ENCODE assay signal across 8 cellular contexts in genomic region chr9:120875954-120876841, GRCh38. TPM values are rescaled to one million over a fixed set of nuclear protein-coding genes. Genes with fewer than 3 reads are reported as not detected.
DNase-seq lines count a peak whose midpoint lies in the region; ATAC-seq, FAIRE-seq and TF ChIP-seq lines count a peak whose summit lies in the region.

No MANE protein-coding gene starts in this region.

- peak; percentile 49 for ATAC-seq in thoracic aorta (ENCODE audit: insufficient number of reproducible peaks, low FRiP score, low read depth)

- CTCF ChIA-PET in activated naive CD4-positive, alpha-beta T cell treated with anti-CD3 and anti-CD28 coated beads, Interleukin-2, amount 10 ng/mL, durations not matched to agents 7 days and 5 days (lab: Charles Lee): interaction anchor here (1.5 to 11.3 kb wide), 3 partner anchors 20 to 61 kb away, joined by 4 to 83 read pairs (median 6); no protein-coding TSS in a partner anchor

- peak overlapping the region; percentile 50 for H3K4me3 ChIP-seq in SJSA1
- peak overlapping the region; percentile 79 for H3K4me3 ChIP-seq in osteoblast (ENCODE audit: insufficient read depth, low read length)
- peak overlapping the region; percentile 95 for H3K4me3 ChIP-seq in thoracic aorta

- H3K27ac ChIP-seq in SJSA1: peak overlapping the region; percentile 97
- H3K27ac ChIP-seq in osteoblast (ENCODE audit: low read depth, low read length): peak overlapping the region; percentile 46
- H3K27ac ChIP-seq in thoracic aorta: peak overlapping the region; percentile 99 to 100

- no peaks in the 10 kb centered on the region for H4K20me1 ChIP-seq in osteoblast (ENCODE audit: insufficient read depth, low read length)

- no peaks in the 10 kb centered on the region for H3K9me3 Mint-ChIP-seq in activated naive CD4-positive, alpha-beta T cell treated with anti-CD3 and anti-CD28 coated beads, Interleukin-2, amount 10 ng/mL, durations not matched to agents 7 days and 5 days

- H3K4me2 ChIP-seq in osteoblast (ENCODE audit: insufficient read depth, low read length): peak overlapping the region; percentile 87

- H3K36me3 ChIP-seq in SJSA1: peaks cover 53% of the 10 kb centered on the region
- H3K36me3 ChIP-seq in osteoblast (ENCODE audit: insufficient read depth, low read length): peaks cover 18% of the 10 kb centered on the region
- peaks cover 17% of the 10 kb centered on the region for H3K36me3 ChIP-seq in thoracic aorta

- no peaks in the 10 kb centered on the region for H3K27me3 Mint-ChIP-seq in activated naive CD4-positive, alpha-beta T cell treated with anti-CD3 and anti-CD28 coated beads, Interleukin-2, amount 10 ng/mL, durations not matched to agents 7 days and 5 days

- TF ChIP-seq POLR2A in H54 (IDR thresholded peaks at IDR 0.05; ENCODE audit: low read depth, low read length): peak; percentile 49; the same call in 1 of the 2 replicates

- H3K9me3 ChIP-seq in SJSA1 (replicated peaks) (no peaks in the 10 kb centered on the region), osteoblast (ENCODE audit: low read depth, low read length) (no peaks in the 10 kb centered on the region), thoracic aorta (no peaks in the 10 kb centered on the region)

- H3K27me3 ChIP-seq in SJSA1 (replicated peaks) (no peaks in the 10 kb centered on the region), osteoblast (ENCODE audit: insufficient read depth, low read length) (no peaks in the 10 kb centered on the region), thoracic aorta (replicated peaks; ENCODE audit: insufficient read depth) (no peaks in the 10 kb centered on the region)

- peak overlapping the region; percentile 95 for H3K27ac Mint-ChIP-seq in activated naive CD4-positive, alpha-beta T cell treated with anti-CD3 and anti-CD28 coated beads, Interleukin-2, amount 10 ng/mL, durations not matched to agents 7 days and 5 days

- H2AFZ ChIP-seq in osteoblast (ENCODE audit: low read length): peak overlapping the region; percentile 77

- no peak for FAIRE-seq in H54 (lab: Jason Lieb, UNC)

- peaks cover 81% of the 10 kb centered on the region for H3K4me1 Mint-ChIP-seq in activated naive CD4-positive, alpha-beta T cell treated with anti-CD3 and anti-CD28 coated beads, Interleukin-2, amount 10 ng/mL, durations not matched to agents 7 days and 5 days

- no peaks in the 10 kb centered on the region for H3K79me2 ChIP-seq in osteoblast (ENCODE audit: insufficient read depth, low read length)

- peak overlapping the region; percentile 80 for H3K4me3 Mint-ChIP-seq in activated naive CD4-positive, alpha-beta T cell treated with anti-CD3 and anti-CD28 coated beads, Interleukin-2, amount 10 ng/mL, durations not matched to agents 7 days and 5 days

- TF ChIP-seq CTCF in osteoblast (IDR thresholded peaks at IDR 0.05; ENCODE audit: extremely low read depth, low read depth, low read length) (no peak), thoracic aorta (IDR thresholded peaks at IDR 0.05) (no peak)

- H3K4me1 ChIP-seq in SJSA1 (replicated peaks) (peaks cover 34% of the 10 kb centered on the region), osteoblast (ENCODE audit: insufficient read depth, low read length) (peaks cover 12% of the 10 kb centered on the region), thoracic aorta (ENCODE audit: control insufficient read depth in 1 of 2, low read depth in 2 of 2) (peaks cover 3 to 24% of the 10 kb centered on the region in 2 donors)

- peak; percentile 88 for DNase-seq in G401 (ENCODE audit: low spot score)
- DNase-seq in H54 (ENCODE audit: insufficient read length, low spot score): peak; percentile 100
- peak; percentile 79 for DNase-seq in LoVo (ENCODE audit: low spot score)
- DNase-seq in SJSA1 (ENCODE audit: low read depth in 1 of 2, low spot score in 2 of 2): peak; percentile 92 to 95
- DNase-seq in activated naive CD4-positive, alpha-beta T cell treated with anti-CD3 and anti-CD28 coated beads, Interleukin-2, amount 10 ng/mL, durations not matched to agents 7 days and 5 days: peak; percentile 94
- peak; percentile 95 for DNase-seq in glomerular visceral epithelial cell (ENCODE audit: extremely low spot score)
- DNase-seq in osteoblast (ENCODE audit: insufficient read length, low spot score, missing footprints): peak; percentile 99
- peak; percentile 70 for DNase-seq in thoracic aorta (ENCODE audit: low spot score)

- in situ Hi-C loops in G401 (cut with HindIII; ENCODE audit: low sequenced_read_pairs): no loop called here

- H3K36me3 Mint-ChIP-seq in activated naive CD4-positive, alpha-beta T cell treated with anti-CD3 and anti-CD28 coated beads, Interleukin-2, amount 10 ng/mL, durations not matched to agents 7 days and 5 days: peaks cover 65% of the 10 kb centered on the region

RNA-seq across cellular contexts. Expression of gene PHF19, which starts 0.8 kb away (rescaled TPM):
- total RNA-seq in G401 (2014; rRNA removed; shearing (Covaris generic)): 60.2 and 66.5 TPM in 2 replicates
- total RNA-seq in SJSA1 (2014; rRNA removed; shearing (Covaris generic)): 68.3 and 69.6 TPM in 2 replicates
- total RNA-seq in osteoblast (13.8 and 16.6 TPM in 2 replicates), thoracic aorta (10 to 100 TPM; 47.9 to 81.7 TPM)

RNA-seq across cellular contexts. Expression of gene PSMD5, which starts 33.5 kb away (rescaled TPM):
- total RNA-seq in G401 (2014; rRNA removed; shearing (Covaris generic)): 21.5 and 27.9 TPM in 2 replicates
- 17.1 and 30.3 TPM in 2 replicates for total RNA-seq in SJSA1 (2014; rRNA removed; shearing (Covaris generic))
- 32.6 and 34.2 TPM in 2 replicates for total RNA-seq in osteoblast
- 10 to 100 TPM; 19.4 to 55.7 TPM for total RNA-seq in thoracic aorta

RNA-seq across cellular contexts. Expression of gene TRAF1, which starts 50.4 kb away (rescaled TPM):
- 0.49 and 0.85 TPM in 2 replicates for total RNA-seq in G401 (2014; rRNA removed; shearing (Covaris generic))
- total RNA-seq in SJSA1 (2014; rRNA removed; shearing (Covaris generic)): 0.13 and 1.7 TPM in 2 replicates
- 0.88 and 1.8 TPM in 2 replicates for total RNA-seq in osteoblast
- 10 to 100 TPM; 36.4 to 52.5 TPM for total RNA-seq in thoracic aorta

Comparison
In these comparisons a context has a peak if more than half of its experiments do, and no peak if none do; other contexts are left out.
1. Peak in every context shown above with its lines: DNase-seq, ATAC-seq, H3K4me3 ChIP-seq and H3K27ac ChIP-seq.
2. H3K27ac ChIP-seq: peak in every context shown above with its lines; median percentile 100 in thoracic aorta; 97 in SJSA1; 46 in osteoblast.
3. RNA of gene TRAF1, which starts 50.4 kb away (total RNA-seq): 36.4 to 52.5 TPM in thoracic aorta; 0.88 to 1.8 TPM in osteoblast, 0.13 to 1.7 TPM in SJSA1 and 0.49 to 0.85 TPM in G401; every median in the first group is over 10 times any median in the second.